In the genomic region with DNA sequence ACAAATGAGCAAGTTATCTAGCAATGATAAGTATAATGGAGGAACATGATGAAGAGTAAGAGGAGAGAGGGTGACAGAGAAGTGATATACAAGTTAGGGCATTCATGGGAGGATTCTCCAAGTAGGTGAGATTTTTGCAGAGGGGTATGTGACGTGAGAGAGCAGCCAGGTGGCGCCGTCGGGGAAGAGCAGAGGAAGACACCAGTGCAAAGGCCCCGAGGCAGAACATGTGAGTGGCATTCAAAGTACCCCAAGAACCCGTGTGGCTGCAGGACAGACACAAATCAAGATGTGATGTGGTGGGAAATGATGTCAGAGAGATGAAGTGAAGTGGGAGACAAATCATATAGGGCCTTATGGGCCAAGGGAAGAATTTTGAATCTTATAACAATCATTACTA, we compare ENCODE assay signal across 1 cellular context.
TF ChIP-seq lines count a peak whose summit lies in the region.

No MANE protein-coding gene starts in this region.

TF ChIP-seq in GM12878, 131 proteins besides CTCF, POLR2A, EP300 and RAD21 (continued from another document):
- TF ChIP-seq, protein P1, sequence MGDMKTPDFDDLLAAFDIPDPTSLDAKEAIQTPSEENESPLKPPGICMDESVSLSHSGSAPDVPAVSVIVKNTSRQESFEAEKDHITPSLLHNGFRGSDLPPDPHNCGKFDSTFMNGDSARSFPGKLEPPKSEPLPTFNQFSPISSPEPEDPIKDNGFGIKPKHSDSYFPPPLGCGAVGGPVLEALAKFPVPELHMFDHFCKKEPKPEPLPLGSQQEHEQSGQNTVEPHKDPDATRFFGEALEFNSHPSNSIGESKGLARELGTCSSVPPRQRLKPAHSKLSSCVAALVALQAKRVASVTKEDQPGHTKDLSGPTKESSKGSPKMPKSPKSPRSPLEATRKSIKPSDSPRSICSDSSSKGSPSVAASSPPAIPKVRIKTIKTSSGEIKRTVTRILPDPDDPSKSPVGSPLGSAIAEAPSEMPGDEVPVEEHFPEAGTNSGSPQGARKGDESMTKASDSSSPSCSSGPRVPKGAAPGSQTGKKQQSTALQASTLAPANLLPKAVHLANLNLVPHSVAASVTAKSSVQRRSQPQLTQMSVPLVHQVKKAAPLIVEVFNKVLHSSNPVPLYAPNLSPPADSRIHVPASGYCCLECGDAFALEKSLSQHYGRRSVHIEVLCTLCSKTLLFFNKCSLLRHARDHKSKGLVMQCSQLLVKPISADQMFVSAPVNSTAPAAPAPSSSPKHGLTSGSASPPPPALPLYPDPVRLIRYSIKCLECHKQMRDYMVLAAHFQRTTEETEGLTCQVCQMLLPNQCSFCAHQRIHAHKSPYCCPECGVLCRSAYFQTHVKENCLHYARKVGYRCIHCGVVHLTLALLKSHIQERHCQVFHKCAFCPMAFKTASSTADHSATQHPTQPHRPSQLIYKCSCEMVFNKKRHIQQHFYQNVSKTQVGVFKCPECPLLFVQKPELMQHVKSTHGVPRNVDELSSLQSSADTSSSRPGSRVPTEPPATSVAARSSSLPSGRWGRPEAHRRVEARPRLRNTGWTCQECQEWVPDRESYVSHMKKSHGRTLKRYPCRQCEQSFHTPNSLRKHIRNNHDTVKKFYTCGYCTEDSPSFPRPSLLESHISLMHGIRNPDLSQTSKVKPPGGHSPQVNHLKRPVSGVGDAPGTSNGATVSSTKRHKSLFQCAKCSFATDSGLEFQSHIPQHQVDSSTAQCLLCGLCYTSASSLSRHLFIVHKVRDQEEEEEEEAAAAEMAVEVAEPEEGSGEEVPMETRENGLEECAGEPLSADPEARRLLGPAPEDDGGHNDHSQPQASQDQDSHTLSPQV (IDR thresholded peaks at IDR 0.05) = no peak
- TF ChIP-seq NFXL1 (IDR thresholded peaks at IDR 0.05; ENCODE audit: borderline replicate concordance) (no peak), EZH2 (IDR thresholded peaks at IDR 0.05; ENCODE audit: borderline replicate concordance, control insufficient read depth, low read depth, low read length) (no peak), YBX1 (IDR thresholded peaks at IDR 0.05) (no peak), CHD1 (IDR thresholded peaks at IDR 0.05; ENCODE audit: low read depth, low read length) (no peak), RUNX3 (IDR thresholded peaks at IDR 0.05; ENCODE audit: low read length) (no peak), ZSCAN29 (IDR thresholded peaks at IDR 0.05) (no peak)
